ENCODE assay signal across 1 cellular context in genomic region chr12:48681738-48682532, GRCh38.
TF ChIP-seq lines count a peak whose summit lies in the region.

A gene with protein sequence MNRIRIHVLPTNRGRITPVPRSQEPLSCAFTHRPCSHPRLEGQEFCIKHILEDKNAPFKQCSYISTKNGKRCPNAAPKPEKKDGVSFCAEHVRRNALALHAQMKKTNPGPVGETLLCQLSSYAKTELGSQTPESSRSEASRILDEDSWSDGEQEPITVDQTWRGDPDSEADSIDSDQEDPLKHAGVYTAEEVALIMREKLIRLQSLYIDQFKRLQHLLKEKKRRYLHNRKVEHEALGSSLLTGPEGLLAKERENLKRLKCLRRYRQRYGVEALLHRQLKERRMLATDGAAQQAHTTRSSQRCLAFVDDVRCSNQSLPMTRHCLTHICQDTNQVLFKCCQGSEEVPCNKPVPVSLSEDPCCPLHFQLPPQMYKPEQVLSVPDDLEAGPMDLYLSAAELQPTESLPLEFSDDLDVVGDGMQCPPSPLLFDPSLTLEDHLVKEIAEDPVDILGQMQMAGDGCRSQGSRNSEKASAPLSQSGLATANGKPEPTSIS (minus strand): TSS chr12:48682238. CDS start chr12:48681632, 606 bp downstream.

TF ChIP-seq in HepG2, 621 proteins besides CTCF, POLR2A, EP300 and RAD21 (continued from another document):
- TF ChIP-seq USF2 (IDR thresholded peaks at IDR 0.05; ENCODE audit: low read depth, low read length) (no peak), USF2 (CRISPR knock-in tag; IDR thresholded peaks at IDR 0.05; ENCODE audit: borderline replicate concordance) (no peak; the same call in 1 of the 2 replicates), ZNF629 (CRISPR knock-in tag; conservative IDR thresholded peaks at IDR 0.05) (no peak), NCOA1 (CRISPR knock-in tag; IDR thresholded peaks at IDR 0.05) (peak; percentile 73; the same call in 1 of the 2 replicates), FOSL1 (CRISPR knock-in tag; IDR thresholded peaks at IDR 0.05; ENCODE audit: borderline replicate concordance) (no peak), SRSF4 (IDR thresholded peaks at IDR 0.05; ENCODE audit: low read depth, low read length, poor library complexity, severe bottlenecking) (no peak), ZNF7 (CRISPR knock-in tag; IDR thresholded peaks at IDR 0.05) (no peak), ZFX (CRISPR knock-in tag; IDR thresholded peaks at IDR 0.05; ENCODE audit: low read depth) (peak; percentile 99)
- TF ChIP-seq, protein P1, sequence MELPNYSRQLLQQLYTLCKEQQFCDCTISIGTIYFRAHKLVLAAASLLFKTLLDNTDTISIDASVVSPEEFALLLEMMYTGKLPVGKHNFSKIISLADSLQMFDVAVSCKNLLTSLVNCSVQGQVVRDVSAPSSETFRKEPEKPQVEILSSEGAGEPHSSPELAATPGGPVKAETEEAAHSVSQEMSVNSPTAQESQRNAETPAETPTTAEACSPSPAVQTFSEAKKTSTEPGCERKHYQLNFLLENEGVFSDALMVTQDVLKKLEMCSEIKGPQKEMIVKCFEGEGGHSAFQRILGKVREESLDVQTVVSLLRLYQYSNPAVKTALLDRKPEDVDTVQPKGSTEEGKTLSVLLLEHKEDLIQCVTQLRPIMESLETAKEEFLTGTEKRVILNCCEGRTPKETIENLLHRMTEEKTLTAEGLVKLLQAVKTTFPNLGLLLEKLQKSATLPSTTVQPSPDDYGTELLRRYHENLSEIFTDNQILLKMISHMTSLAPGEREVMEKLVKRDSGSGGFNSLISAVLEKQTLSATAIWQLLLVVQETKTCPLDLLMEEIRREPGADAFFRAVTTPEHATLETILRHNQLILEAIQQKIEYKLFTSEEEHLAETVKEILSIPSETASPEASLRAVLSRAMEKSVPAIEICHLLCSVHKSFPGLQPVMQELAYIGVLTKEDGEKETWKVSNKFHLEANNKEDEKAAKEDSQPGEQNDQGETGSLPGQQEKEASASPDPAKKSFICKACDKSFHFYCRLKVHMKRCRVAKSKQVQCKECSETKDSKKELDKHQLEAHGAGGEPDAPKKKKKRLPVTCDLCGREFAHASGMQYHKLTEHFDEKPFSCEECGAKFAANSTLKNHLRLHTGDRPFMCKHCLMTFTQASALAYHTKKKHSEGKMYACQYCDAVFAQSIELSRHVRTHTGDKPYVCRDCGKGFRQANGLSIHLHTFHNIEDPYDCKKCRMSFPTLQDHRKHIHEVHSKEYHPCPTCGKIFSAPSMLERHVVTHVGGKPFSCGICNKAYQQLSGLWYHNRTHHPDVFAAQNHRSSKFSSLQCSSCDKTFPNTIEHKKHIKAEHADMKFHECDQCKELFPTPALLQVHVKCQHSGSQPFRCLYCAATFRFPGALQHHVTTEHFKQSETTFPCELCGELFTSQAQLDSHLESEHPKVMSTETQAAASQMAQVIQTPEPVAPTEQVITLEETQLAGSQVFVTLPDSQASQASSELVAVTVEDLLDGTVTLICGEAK (IDR thresholded peaks at IDR 0.05): no peak
- TF ChIP-seq, protein P1 (CRISPR knock-in tag; IDR thresholded peaks at IDR 0.05): peak; percentile 76
TF ChIP-seq in HepG2: peak in this region for 331.
